In the genomic region with DNA sequence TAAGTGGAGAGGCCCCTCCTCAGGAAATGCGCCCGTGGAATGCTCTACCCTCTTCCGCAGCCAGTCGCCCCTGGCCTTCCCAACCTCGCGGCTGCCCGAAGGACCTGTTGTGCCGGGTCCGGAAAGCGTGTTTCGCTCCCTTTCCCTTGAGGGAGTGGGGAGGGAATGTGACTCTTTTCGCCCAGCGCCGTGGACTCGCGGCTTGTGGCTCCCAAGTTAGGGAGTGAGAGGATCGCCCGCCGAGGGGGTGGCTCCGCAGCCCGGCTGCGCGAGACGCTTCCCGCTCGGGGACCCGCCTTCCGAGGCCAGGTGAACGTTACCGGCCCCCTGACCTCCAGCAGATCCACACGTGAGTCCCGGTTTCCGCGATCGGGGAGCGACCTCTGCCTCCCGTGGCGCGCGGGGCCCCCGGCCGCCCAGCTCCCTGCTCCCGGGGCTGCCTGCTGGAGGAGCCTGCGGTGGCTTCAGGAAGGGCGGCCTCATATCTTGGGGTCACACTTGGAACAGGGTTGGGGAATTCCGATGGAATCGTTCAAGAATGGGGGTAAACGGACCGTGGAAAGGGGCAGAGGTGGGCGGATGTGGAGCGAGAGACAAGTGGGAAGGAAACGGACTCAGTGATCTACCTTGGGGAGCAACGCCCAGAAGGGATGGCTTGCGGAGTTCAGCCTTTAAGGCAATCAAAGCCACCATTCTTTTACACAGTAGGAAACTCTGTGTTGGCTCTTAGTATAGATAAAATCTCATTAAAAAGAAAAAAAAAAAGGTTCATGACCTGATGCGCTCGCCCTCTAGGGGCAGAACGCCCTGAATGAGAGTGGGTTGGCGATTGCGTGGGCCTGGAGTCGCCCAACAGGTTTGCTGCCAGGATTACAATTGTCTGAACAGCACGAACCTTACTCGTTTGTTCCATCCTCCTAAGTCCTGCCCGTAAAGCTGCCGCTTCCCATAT, we compare ENCODE assay signal across 1 cellular context.
TF ChIP-seq lines count a peak whose summit lies in the region.

No MANE protein-coding gene starts in this region.

TF ChIP-seq in IMR-90, 13 proteins besides CTCF, POLR2A, EP300 and RAD21:
- TF ChIP-seq NFE2L2 (IDR thresholded peaks at IDR 0.05; ENCODE audit: low read depth, low read length) (no peak), FOS (IDR thresholded peaks at IDR 0.05; ENCODE audit: low read depth, low read length) (no peak), ELK1 (IDR thresholded peaks at IDR 0.05; ENCODE audit: borderline replicate concordance, low read depth, low read length) (no peak), CEBPB (IDR thresholded peaks at IDR 0.05; ENCODE audit: low read depth, low read length) (no peak), MAZ (IDR thresholded peaks at IDR 0.05; ENCODE audit: borderline replicate concordance, low read depth, low read length) (no peak), SMC3 (IDR thresholded peaks at IDR 0.05; ENCODE audit: low read depth, low read length) (no peak), USF2 (IDR thresholded peaks at IDR 0.05; ENCODE audit: low read depth, low read length) (no peak)
